8 cellular contexts compared by ENCODE assay signal in genomic region chr7:148535227-148535626, GRCh38. TPM values are rescaled to one million over a fixed set of nuclear protein-coding genes. Genes with fewer than 3 reads are reported as not detected.
A peak's percentile ranks its signal among the peaks of the same experiment; 100 is the strongest.
DNase-seq lines count a peak whose midpoint lies in the region; ATAC-seq, FAIRE-seq and TF ChIP-seq lines count a peak whose summit lies in the region.

No MANE protein-coding gene starts in this region.

- no peak for TF ChIP-seq POLR2A in esophagus squamous epithelium (IDR thresholded peaks at IDR 0.05)

- H3K9me3 Mint-ChIP-seq in stimulated activated memory B cell treated with anti-CD40 and anti-IgM and Interleukin-4, amounts not matched to agents 10 μg/mL and 1 μg/mL and 100 μg/mL, for 72 hours: no peaks in the 10 kb centered on the region
- no peaks in the 10 kb centered on the region for H3K9me3 Mint-ChIP-seq in chondrocyte (ENCODE audit: low read depth)

- POLR2A ChIA-PET in Panc1 (lab: Charles Lee): no interaction called here

- WGBS in esophagus squamous epithelium, 2 donors: 1 to 11% methylated on average over 7 to 9 of the region's 9 CpGs
- WGBS in small intestine, 3 donors: 22 to 69% (median 48%) methylated on average over 9 of the region's 9 CpGs

- peaks cover 23% of the 10 kb centered on the region for H3K27me3 Mint-ChIP-seq in stimulated activated memory B cell treated with anti-CD40 and anti-IgM and Interleukin-4, amounts not matched to agents 10 μg/mL and 1 μg/mL and 100 μg/mL, for 72 hours
- H3K27me3 Mint-ChIP-seq in chondrocyte (ENCODE audit: low read depth): peaks cover 7% of the 10 kb centered on the region

- H3K4me1 Mint-ChIP-seq in stimulated activated memory B cell treated with anti-CD40 and anti-IgM and Interleukin-4, amounts not matched to agents 10 μg/mL and 1 μg/mL and 100 μg/mL, for 72 hours: peaks cover 6% of the 10 kb centered on the region
- H3K4me1 Mint-ChIP-seq in chondrocyte (ENCODE audit: low read depth): peaks cover 4% of the 10 kb centered on the region

- H3K4me3 Mint-ChIP-seq in stimulated activated memory B cell treated with anti-CD40 and anti-IgM and Interleukin-4, amounts not matched to agents 10 μg/mL and 1 μg/mL and 100 μg/mL, for 72 hours: peak overlapping the region; percentile 59
- no peak overlapping the region for H3K4me3 Mint-ChIP-seq in chondrocyte (ENCODE audit: unreplicated experiment)

- H3K36me3 ChIP-seq in Panc1 (ENCODE audit: control insufficient read depth, insufficient read depth, low read length): no peaks in the 10 kb centered on the region
- no peaks in the 10 kb centered on the region for H3K36me3 ChIP-seq in esophagus squamous epithelium
- H3K36me3 ChIP-seq in small intestine (ENCODE audit: control insufficient read depth in 2 of 2, insufficient read depth in 2 of 2, low read length in 2 of 2): no peaks in the 10 kb centered on the region

- in situ Hi-C loops in Panc1 (cut with HindIII; ENCODE audit: low pct_unique_long_range_greater_than_20kb, low sequenced_read_pairs): no loop called here

- H3K36me3 Mint-ChIP-seq in stimulated activated memory B cell treated with anti-CD40 and anti-IgM and Interleukin-4, amounts not matched to agents 10 μg/mL and 1 μg/mL and 100 μg/mL, for 72 hours: no peaks in the 10 kb centered on the region
- no peaks in the 10 kb centered on the region for H3K36me3 Mint-ChIP-seq in chondrocyte (ENCODE audit: low read depth)

- H3K9me3 ChIP-seq in Panc1 (ENCODE audit: control insufficient read depth, insufficient read depth, low read depth, low read length): no peaks in the 10 kb centered on the region
- no peaks in the 10 kb centered on the region for H3K9me3 ChIP-seq in esophagus squamous epithelium
- no peaks in the 10 kb centered on the region for H3K9me3 ChIP-seq in small intestine (ENCODE audit: control insufficient read depth, low read depth)

- H3K4me1 ChIP-seq in Panc1 (ENCODE audit: control insufficient read depth, insufficient read depth, low read length) (no peaks in the 10 kb centered on the region), esophagus squamous epithelium (peaks cover 0 to 9% (median 3%) of the 10 kb centered on the region in 3 donors), small intestine (ENCODE audit: control insufficient read depth in 2 of 2, insufficient read depth in 1 of 2, low read depth in 1 of 2, low read length in 1 of 2) (no peaks in the 10 kb centered on the region)

- no TSS peak for BruUV-seq in Panc1 (replicated peaks; lab: Mats Ljungman, UMichigan)

- FAIRE-seq in small intestine (lab: Jason Lieb, UNC): no peak

- ATAC-seq in HG02588 (IDR thresholded peaks at IDR 0.05; ENCODE audit: unreplicated experiment): peak; percentile 70
- 0 out of 2 replicates have a peak, but pooled peaks have one; percentile 63 for ATAC-seq in Panc1
- peak; percentile 74 for ATAC-seq in stimulated activated memory B cell treated with anti-CD40 and anti-IgM and Interleukin-4, amounts not matched to agents 10 μg/mL and 1 μg/mL and 100 μg/mL, for 72 hours
- ATAC-seq in GM18873 (IDR thresholded peaks at IDR 0.05; ENCODE audit: low FRiP score, unreplicated experiment): no peak

- H3K27ac ChIP-seq in Panc1 (ENCODE audit: low read length) (no peak overlapping the region), esophagus squamous epithelium (peak overlapping the region in 1 of 4 donors; percentile 58), small intestine (ENCODE audit: low read depth in 1 of 2, low read length in 1 of 2) (no peak overlapping the region)

- TF ChIP-seq CTCF in Panc1 (IDR thresholded peaks at IDR 0.05) (no peak; the same call in 1 of the 2 replicates), esophagus squamous epithelium (IDR thresholded peaks at IDR 0.05) (no peak), chondrocyte (IDR thresholded peaks at IDR 0.05) (no peak)

- peak overlapping the region; percentile 35 for H3K27ac Mint-ChIP-seq in stimulated activated memory B cell treated with anti-CD40 and anti-IgM and Interleukin-4, amounts not matched to agents 10 μg/mL and 1 μg/mL and 100 μg/mL, for 72 hours
- H3K27ac Mint-ChIP-seq in chondrocyte (ENCODE audit: unreplicated experiment): no peak overlapping the region

- H3K27me3 ChIP-seq in Panc1 (ENCODE audit: control insufficient read depth, insufficient read depth, low read length) (no peaks in the 10 kb centered on the region), esophagus squamous epithelium (no peaks in the 10 kb centered on the region), small intestine (ENCODE audit: control insufficient read depth in 2 of 2, insufficient read depth in 2 of 2, low read length in 2 of 2) (no peaks in the 10 kb centered on the region)

- CTCF ChIA-PET in Panc1 (lab: Charles Lee): no interaction called here

- peak; percentile 32 for DNase-seq in GDM1 (lab: John Stamatoyannopoulos, UW)
- no peak for DNase-seq in Panc1 (ENCODE audit: low read depth, low spot score)
- DNase-seq in esophagus squamous epithelium (lab: John Stamatoyannopoulos, UW): no peak
- no peak for DNase-seq in small intestine
- no peak for DNase-seq in chondrocyte (ENCODE audit: low spot score)

- H3K4me3 ChIP-seq in Panc1 (ENCODE audit: low read depth in 2 of 2, low read length in 2 of 2) (no peak overlapping the region), esophagus squamous epithelium (peak overlapping the region in 3 of 4 donors; percentile 18 to 49 (median 21)), small intestine (ENCODE audit: low read depth in 1 of 2, low read length in 2 of 2) (no peak overlapping the region)

- intact Hi-C loops in Panc1 (cut with micrococcal nuclease; ENCODE audit: unreplicated experiment) (no loop called here), esophagus squamous epithelium (cut with DNase I) (no loop called here)

RNA-seq across cellular contexts. Expression of gene C7orf33, which starts 55.3 kb away (rescaled TPM):
- total RNA-seq in Panc1 (2021; ENCODE audit: unreplicated experiment) (not detected), esophagus squamous epithelium (not detected), chondrocyte (not detected in 3 replicates)
- not detected for polyA plus RNA-seq in Panc1 (2012; ENCODE audit: insufficient read length)
- not detected for polyA plus RNA-seq in small intestine

Comparison
In these comparisons a context has a peak if more than half of its experiments do, and no peak if none do; other contexts are left out.
1. H3K4me3 ChIP-seq: peak in esophagus squamous epithelium (3 of 4); none in Panc1 (0 of 2) and small intestine (0 of 2).